8 cellular contexts compared by ENCODE assay signal in the genomic region with DNA sequence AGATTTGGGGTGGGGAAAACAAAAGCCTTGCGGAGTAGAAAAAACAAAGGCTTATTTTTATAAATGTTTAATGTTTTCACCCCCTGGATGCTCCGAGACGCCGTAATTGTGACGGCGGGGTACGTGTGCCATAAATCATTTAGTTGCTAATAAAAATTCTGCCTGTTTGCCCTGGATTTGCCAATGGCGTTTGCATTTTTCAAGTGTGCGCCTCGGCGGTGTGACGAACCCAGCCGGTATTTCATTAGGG. TPM values are rescaled to one million over a fixed set of nuclear protein-coding genes. Genes with fewer than 3 reads are reported as not detected.
DNase-seq lines count a peak whose midpoint lies in the region; ATAC-seq, FAIRE-seq and TF ChIP-seq lines count a peak whose summit lies in the region.

No MANE protein-coding gene starts in this region.

- H3K36me3 ChIP-seq in ascending aorta (no peaks in the 10 kb centered on the region), HepG2 (replicated peaks in 1 of 2; ENCODE audit: control insufficient read depth in 1 of 2, insufficient read depth in 2 of 2, low read length in 2 of 2) (no peaks in the 10 kb centered on the region), transverse colon (no peaks in the 10 kb centered on the region)

- POLR2A ChIA-PET in HepG2 (lab: Yijun Ruan, JAX), result interaction anchor here (1.0 to 3.4 kb wide), 10 partner anchors 10 to 186 kb away, joined by 3 to 25 read pairs (median 11); no protein-coding TSS in a partner anchor

- peaks cover 6% of the 10 kb centered on the region for H4K20me1 ChIP-seq in HepG2 (ENCODE audit: insufficient read depth, low read length)

- H3K27ac ChIP-seq in ascending aorta, result peak overlapping the region; percentile 95 to 98
- peak overlapping the region; percentile 100 for H3K27ac ChIP-seq in HepG2 (ENCODE audit: extremely low read length, insufficient read depth, low read length)
- peak overlapping the region; percentile 96 to 100 (median 98) for H3K27ac ChIP-seq in transverse colon

- H3K27me3 Mint-ChIP-seq in activated naive CD4-positive, alpha-beta T cell treated with anti-CD3 and anti-CD28 coated beads, Interleukin-2, amount 10 ng/mL, durations not matched to agents 7 days and 5 days, result peaks cover 99% of the 10 kb centered on the region

- in situ Hi-C loops in HepG2 (cut with HindIII; ENCODE audit: extremely low pct_ligation_motif_present, low pct_unique_long_range_greater_than_20kb), result no loop called here
- in situ Hi-C loops in transverse colon (cut with MboI; ENCODE audit: low pct_ligation_motif_present in 1 of 4, low pct_unique_long_range_greater_than_20kb in 1 of 4, low sequenced_read_pairs in 3 of 4), result no loop called here

- no peak for FAIRE-seq in HepG2 (lab: Jason Lieb, UNC)

- DNase-seq in activated naive CD4-positive, alpha-beta T cell treated with anti-CD3 and anti-CD28 coated beads, Interleukin-2, amount 10 ng/mL, durations not matched to agents 7 days and 5 days, result no peak
- DNase-seq in activated naive CD4-positive, alpha-beta T cell treated with anti-CD3 and anti-CD28 coated beads, Interleukin-2, amount 50 U/mL, for 16 hours, result no peak
- DNase-seq in ascending aorta (ENCODE audit: low spot score in 2 of 2) (peak in 1 of 2 donors; percentile 77), HepG2 (ENCODE audit: low spot score) (no peak), transverse colon (no peak), posterior vena cava (ENCODE audit: low spot score) (no peak)
- DNase-seq in stimulated activated CD4-positive, alpha-beta T cell treated with anti-CD3 and anti-CD28 coated beads, Interleukin-4, amount 100 ng/mL, for 1 hour, result no peak

- H3K4me1 ChIP-seq in ascending aorta (peaks cover 0 to 9% of the 10 kb centered on the region in 2 donors), HepG2 (ENCODE audit: insufficient read depth, low read length) (peaks cover 12% of the 10 kb centered on the region), transverse colon (peaks cover 10 to 30% (median 26%) of the 10 kb centered on the region in 4 donors)

- intact Hi-C loops in ascending aorta (cut with DNase I) (no loop called here), HepG2 (cut with micrococcal nuclease; ENCODE audit: unreplicated experiment) (no loop called here), transverse colon (cut with DNase I; ENCODE audit: low total_unique reads) (no loop called here), posterior vena cava (cut with DNase I) (no loop called here)

- 2% methylated on average over 11 of the region's 13 CpGs for WGBS in HepG2 (ENCODE audit: low lambda C conversion rate)
- WGBS in transverse colon (ENCODE audit: low coverage in 1 of 2), 2 donors, result 2 to 3% methylated on average over 8 to 13 of the region's 13 CpGs

- peak overlapping the region; percentile 70 for H3K27ac Mint-ChIP-seq in activated naive CD4-positive, alpha-beta T cell treated with anti-CD3 and anti-CD28 coated beads, Interleukin-2, amount 10 ng/mL, durations not matched to agents 7 days and 5 days

- no peak overlapping the region for H2AFZ ChIP-seq in HepG2 (ENCODE audit: low read length)

- no TSS peak for BruUV-seq in HepG2 (replicated peaks; lab: Mats Ljungman, UMichigan)

- H3K27me3 ChIP-seq in ascending aorta (no peaks in the 10 kb centered on the region), HepG2 (ENCODE audit: control insufficient read depth in 1 of 2, insufficient read depth in 2 of 2, low read length in 2 of 2) (no peaks in the 10 kb centered on the region; a peak in 1 of 5 replicates), transverse colon (no peaks in the 10 kb centered on the region)

- TF ChIP-seq POLR2A in HepG2 (IDR thresholded peaks at IDR 0.05; ENCODE audit: insufficient read depth in 1 of 2, low read depth in 2 of 2, low read length in 2 of 2) (no peak), transverse colon (IDR thresholded peaks at IDR 0.05) (no peak)

- H3K4me1 Mint-ChIP-seq in activated naive CD4-positive, alpha-beta T cell treated with anti-CD3 and anti-CD28 coated beads, Interleukin-2, amount 10 ng/mL, durations not matched to agents 7 days and 5 days, result peaks cover 55% of the 10 kb centered on the region

- no peak overlapping the region for H3K4me3 Mint-ChIP-seq in activated naive CD4-positive, alpha-beta T cell treated with anti-CD3 and anti-CD28 coated beads, Interleukin-2, amount 10 ng/mL, durations not matched to agents 7 days and 5 days

- TF ChIP-seq RAD21 in HepG2 (CRISPR knock-in tag; IDR thresholded peaks at IDR 0.05), result no peak

- H3K4me3 ChIP-seq in ascending aorta (peak overlapping the region; percentile 82 to 84), HepG2 (replicated peaks in 1 of 3; ENCODE audit: insufficient read depth in 1 of 3, low read depth in 2 of 3, low read length in 3 of 3) (peak overlapping the region; percentile 92 to 98 (median 94)), transverse colon (peak overlapping the region; percentile 76 to 99 (median 84))

- ATAC-seq in HepG2 (no peak), HG03139 (IDR thresholded peaks at IDR 0.05; ENCODE audit: unreplicated experiment) (no peak)

- no peaks in the 10 kb centered on the region for H3K36me3 Mint-ChIP-seq in activated naive CD4-positive, alpha-beta T cell treated with anti-CD3 and anti-CD28 coated beads, Interleukin-2, amount 10 ng/mL, durations not matched to agents 7 days and 5 days

- H3K79me2 ChIP-seq in HepG2 (ENCODE audit: insufficient read depth, low read length), result peaks cover 62% of the 10 kb centered on the region

- H3K9ac ChIP-seq in HepG2 (ENCODE audit: insufficient read depth, low read depth, low read length), result peak overlapping the region; percentile 98

- no peaks in the 10 kb centered on the region for H3K9me3 Mint-ChIP-seq in activated naive CD4-positive, alpha-beta T cell treated with anti-CD3 and anti-CD28 coated beads, Interleukin-2, amount 10 ng/mL, durations not matched to agents 7 days and 5 days

- H3K9me3 ChIP-seq in ascending aorta, result no peaks in the 10 kb centered on the region
- no peaks in the 10 kb centered on the region for H3K9me3 ChIP-seq in HepG2 (ENCODE audit: low read length)
- H3K9me3 ChIP-seq in transverse colon, result no peaks in the 10 kb centered on the region

- TF ChIP-seq EP300 in HepG2 (IDR thresholded peaks at IDR 0.05; ENCODE audit: low read depth in 2 of 2, low read length in 2 of 2), result no peak
- no peak for TF ChIP-seq EP300 in HepG2 (CRISPR knock-in tag; IDR thresholded peaks at IDR 0.05; ENCODE audit: borderline replicate concordance)
- TF ChIP-seq EP300 in transverse colon (IDR thresholded peaks at IDR 0.05; ENCODE audit: low read depth), result no peak

- CTCF ChIA-PET in activated naive CD4-positive, alpha-beta T cell treated with anti-CD3 and anti-CD28 coated beads, Interleukin-2, amount 10 ng/mL, durations not matched to agents 7 days and 5 days (lab: Charles Lee), result interaction anchor here (2.1 kb wide), 1 partner anchor 30 kb away, joined by 4 read pairs; no protein-coding TSS in a partner anchor
- CTCF ChIA-PET in HepG2 (lab: Yijun Ruan, JAX; ENCODE audit: low intra/inter-chr PET ratio, low total read pairs), result no interaction called here

- peak overlapping the region; percentile 93 for H3K4me2 ChIP-seq in HepG2 (ENCODE audit: low read depth, low read length)

- no peak for TF ChIP-seq CTCF in ascending aorta (IDR thresholded peaks at IDR 0.05)
- TF ChIP-seq CTCF in HepG2 (CRISPR knock-in tag; IDR thresholded peaks at IDR 0.05), result no peak
- TF ChIP-seq CTCF in transverse colon (IDR thresholded peaks at IDR 0.05), result no peak

TF ChIP-seq in HepG2, 621 proteins besides CTCF, POLR2A, EP300 and RAD21 (continues in another document):
- TF ChIP-seq, protein P1, sequence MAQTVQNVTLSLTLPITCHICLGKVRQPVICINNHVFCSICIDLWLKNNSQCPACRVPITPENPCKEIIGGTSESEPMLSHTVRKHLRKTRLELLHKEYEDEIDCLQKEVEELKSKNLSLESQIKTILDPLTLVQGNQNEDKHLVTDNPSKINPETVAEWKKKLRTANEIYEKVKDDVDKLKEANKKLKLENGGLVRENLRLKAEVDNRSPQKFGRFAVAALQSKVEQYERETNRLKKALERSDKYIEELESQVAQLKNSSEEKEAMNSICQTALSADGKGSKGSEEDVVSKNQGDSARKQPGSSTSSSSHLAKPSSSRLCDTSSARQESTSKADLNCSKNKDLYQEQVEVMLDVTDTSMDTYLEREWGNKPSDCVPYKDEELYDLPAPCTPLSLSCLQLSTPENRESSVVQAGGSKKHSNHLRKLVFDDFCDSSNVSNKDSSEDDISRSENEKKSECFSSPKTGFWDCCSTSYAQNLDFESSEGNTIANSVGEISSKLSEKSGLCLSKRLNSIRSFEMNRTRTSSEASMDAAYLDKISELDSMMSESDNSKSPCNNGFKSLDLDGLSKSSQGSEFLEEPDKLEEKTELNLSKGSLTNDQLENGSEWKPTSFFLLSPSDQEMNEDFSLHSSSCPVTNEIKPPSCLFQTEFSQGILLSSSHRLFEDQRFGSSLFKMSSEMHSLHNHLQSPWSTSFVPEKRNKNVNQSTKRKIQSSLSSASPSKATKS (CRISPR knock-in tag; IDR thresholded peaks at IDR 0.05), result 0 out of 2 replicates have a peak, but pooled peaks have one; percentile 23
- TF ChIP-seq ASH2L (IDR thresholded peaks at IDR 0.05; ENCODE audit: insufficient read length, low read depth, low read length), result peak; percentile 64

RNA-seq across cellular contexts. Expression of gene TNRC18, which starts 2.5 kb away (rescaled TPM):
- total RNA-seq in ascending aorta, result 240 TPM
- total RNA-seq in HepG2 (2016; rRNA removed; fragmentation: Illumina TruSeq; extraction: Trizol), result 12.8 and 17.4 TPM in 2 replicates
- 4.9 and 7.1 TPM in 2 replicates for total RNA-seq in HepG2 (2016; cell fraction: cytosol; rRNA removed; fragmentation: Illumina TruSeq; extraction: Trizol; ENCODE audit: low read depth)
- 12.8 and 21.5 TPM in 2 replicates for total RNA-seq in HepG2 (2016; cell fraction: insoluble cytoplasmic fraction; rRNA removed; fragmentation: Illumina TruSeq; extraction: Trizol)
- 4.9 and 5.6 TPM in 2 replicates for total RNA-seq in HepG2 (2016; cell fraction: membrane; rRNA removed; fragmentation: Illumina TruSeq; extraction: Trizol)
- total RNA-seq in HepG2 (2016; cell fraction: nucleus; rRNA removed; fragmentation: Illumina TruSeq; extraction: Trizol), result 28.3 and 34.0 TPM in 2 replicates
- 10.9 and 11.7 TPM in 2 replicates for polyA plus RNA-seq in HepG2 (2011; rRNA removed)
- 8.6 and 11.8 TPM in 2 replicates for polyA plus RNA-seq in HepG2 (2011; cell fraction: cytosol; rRNA removed)
- polyA plus RNA-seq in HepG2 (2011; cell fraction: nucleus; rRNA removed), result 65.7 and 102 TPM in 2 replicates
- 40.6 and 53.7 TPM in 2 replicates for polyA plus RNA-seq in HepG2 (2012)
- polyA plus RNA-seq in HepG2 (2016; cell fraction: cytosol; fragmentation: Illumina TruSeq; extraction: Trizol; ENCODE audit: low read depth), result 0.71 and 1.3 TPM in 2 replicates
- 16.6 and 19.8 TPM in 2 replicates for polyA plus RNA-seq in HepG2 (2016; cell fraction: insoluble cytoplasmic fraction; fragmentation: Illumina TruSeq; extraction: Trizol; ENCODE audit: low read depth)
- polyA plus RNA-seq in HepG2 (2016; cell fraction: membrane; fragmentation: Illumina TruSeq; extraction: Trizol; ENCODE audit: low read depth), result 0.82 and 1.2 TPM in 2 replicates
- polyA plus RNA-seq in HepG2 (2016; cell fraction: nucleus; fragmentation: Illumina TruSeq; extraction: Trizol; ENCODE audit: insufficient read depth, low read depth), result 58.8 and 59.2 TPM in 2 replicates
- 11.2 and 51.4 TPM in 2 replicates for polyA minus RNA-seq in HepG2 (2011; rRNA and poly(A)+ RNA removed; ENCODE audit: low replicate concordance)
- polyA minus RNA-seq in HepG2 (2011; cell fraction: cytosol; rRNA and poly(A)+ RNA removed), result 44.7 and 49.3 TPM in 2 replicates
- polyA minus RNA-seq in HepG2 (2011; cell fraction: nucleus; rRNA and poly(A)+ RNA removed), result 49.2 and 54.8 TPM in 2 replicates
- 100 to 1,000 TPM in 3 of 4 donors, 10 to 100 TPM in 1; 91.2 to 430 (median 175) TPM for total RNA-seq in transverse colon
- 100 to 1,000 TPM in 1 of 2 donors, 10 to 100 TPM in 1; 93.0 to 103 TPM for total RNA-seq in posterior vena cava
